Comparison of ENCODE assay signal across 30 cellular contexts in the genomic region with DNA sequence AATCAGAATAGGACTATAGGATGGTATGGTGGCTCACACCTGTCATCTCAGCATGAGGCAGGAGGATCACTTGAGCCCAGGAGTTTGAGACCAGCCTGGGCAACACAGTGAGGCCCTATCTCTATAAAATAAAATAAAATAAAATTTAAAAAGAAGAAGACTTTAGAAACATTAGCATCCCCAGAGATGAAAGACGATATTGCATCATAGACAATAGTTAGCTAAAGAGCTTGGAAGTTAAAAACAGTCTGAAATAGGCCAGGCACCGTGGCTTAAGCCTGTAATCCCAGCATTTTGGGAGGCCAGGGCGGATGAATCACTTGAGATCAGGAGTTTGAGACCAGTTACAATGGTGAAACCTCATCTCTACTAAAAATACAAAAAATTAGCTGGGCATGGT.
"Had no signal": no experiment of that assay in that cellular context is flagged by ENCODE, and none has a peak within 500 bp of the region (broad histone marks: within the 10 kb centered on the region; RNA-seq: fewer than 3 reads in every experiment).

No MANE protein-coding gene starts in this region.

- H3K4me1 ChIP-seq: parathyroid adenoma, psoas muscle, suprapubic skin, testis, tibial artery, transverse colon, upper lobe of right lung, uterus had no signal

- H3K36me3 ChIP-seq: neutrophil, suprapubic skin, tibial artery, transverse colon, upper lobe of right lung, uterus had no signal

- H3K27ac Mint-ChIP-seq: naive B cell; naive thymus-derived CD8-positive, alpha-beta T cell; natural killer cell treated with Interleukin-12 subunit alpha and Interleukin-12 subunit beta and Interleukin-15 and Interleukin-18, amount 100 ng/mL, for 72 hours; nephron progenitor cell; progenitor cell of endocrine pancreas; stimulated activated effector memory CD8-positive, alpha-beta T cell treated with anti-CD3 and anti-CD28 coated beads, Interleukin-12 subunit alpha, Interleukin-12 subunit beta, amount 100 ng/mL, for 72 hours; stimulated activated naive B cell treated with anti-CD40 and anti-IgM and Interleukin-4, amounts not matched to agents 10 μg/mL and 1 μg/mL and 100 μg/mL, for 72 hours; type B pancreatic cell had no signal

- H3K79me2 ChIP-seq: parathyroid adenoma had no signal

- H3K9me3 Mint-ChIP-seq: naive B cell; naive thymus-derived CD8-positive, alpha-beta T cell; natural killer cell treated with Interleukin-12 subunit alpha and Interleukin-12 subunit beta and Interleukin-15 and Interleukin-18, amount 100 ng/mL, for 72 hours; nephron progenitor cell; neural crest cell; stimulated activated effector memory CD8-positive, alpha-beta T cell treated with anti-CD3 and anti-CD28 coated beads, Interleukin-12 subunit alpha, Interleukin-12 subunit beta, amount 100 ng/mL, for 72 hours; stimulated activated naive B cell treated with anti-CD40 and anti-IgM and Interleukin-4, amounts not matched to agents 10 μg/mL and 1 μg/mL and 100 μg/mL, for 72 hours; stimulated activated naive CD8-positive, alpha-beta T cell treated with anti-CD3 and anti-CD28 coated beads, Interleukin-15, amount 100 ng/mL, for 72 hours; type B pancreatic cell had no signal

- DNase-seq: naive B cell; naive thymus-derived CD8-positive, alpha-beta T cell; nephron progenitor cell; nucleus accumbens; posterior cingulate gyrus; psoas muscle; right cardiac atrium; small intestine; stimulated activated CD4-positive, alpha-beta T cell treated with anti-CD3 and anti-CD28 coated beads, Interleukin-15, amount 100 ng/mL, for 24 hours; stimulated activated CD4-positive, alpha-beta T cell treated with anti-CD3 and anti-CD28 coated beads, Interleukin-2, amount 100 ng/mL, for 24 hours; stimulated activated CD4-positive, alpha-beta T cell treated with anti-CD3 and anti-CD28 coated beads, Interleukin-2, amount 100 ng/mL, for 48 hours; stimulated activated CD4-positive, alpha-beta T cell treated with anti-CD3 and anti-CD28 coated beads, Interleukin-4, amount 100 ng/mL, for 24 hours; stimulated activated naive B cell treated with anti-CD40 and anti-IgM and Interleukin-4, amounts not matched to agents 10 μg/mL and 1 μg/mL and 100 μg/mL, for 72 hours; stimulated activated naive CD8-positive, alpha-beta T cell treated with anti-CD3 and anti-CD28 coated beads, Interleukin-15, amount 100 ng/mL, for 72 hours; stimulated activated naive CD8-positive, alpha-beta T cell treated with anti-CD3 and anti-CD28 coated beads, Interleukin-15, Interleukin-2, amounts not matched to agents 100 U/mL and 50 U/mL, for 24 hours; substantia nigra; testis; tibial artery; transverse colon; upper lobe of right lung; uterus had no signal

- H3K9ac ChIP-seq: parathyroid adenoma had no signal

- H3K27ac ChIP-seq: neutrophil, parathyroid adenoma, psoas muscle, suprapubic skin, testis, tibial artery, transverse colon, upper lobe of right lung, uterus had no signal

- FAIRE-seq: small intestine had no signal

- H3K4me3 ChIP-seq: psoas muscle, suprapubic skin, testis, tibial artery, transverse colon, upper lobe of right lung, uterus had no signal

- H3K9me3 ChIP-seq: neutrophil, psoas muscle, suprapubic skin, testis, tibial artery, transverse colon, upper lobe of right lung, uterus had no signal

- ATAC-seq: naive thymus-derived CD8-positive, alpha-beta T cell; natural killer cell treated with Interleukin-12 subunit alpha and Interleukin-12 subunit beta and Interleukin-15 and Interleukin-18, amount 100 ng/mL, for 72 hours; psoas muscle; right cardiac atrium; sciatic nerve; stimulated activated naive B cell treated with anti-CD40 and anti-IgM and Interleukin-4, amounts not matched to agents 10 μg/mL and 1 μg/mL and 100 μg/mL, for 72 hours; stimulated activated naive CD8-positive, alpha-beta T cell treated with anti-CD3 and anti-CD28 coated beads, Interleukin-15, amount 100 ng/mL, for 72 hours; stimulated activated naive CD8-positive, alpha-beta T cell treated with anti-CD3 and anti-CD28 coated beads, Interleukin-15, Interleukin-2, amounts not matched to agents 100 U/mL and 50 U/mL, for 24 hours had no signal

- H3K36me3 Mint-ChIP-seq: naive B cell; naive thymus-derived CD8-positive, alpha-beta T cell; natural killer cell treated with Interleukin-12 subunit alpha and Interleukin-12 subunit beta and Interleukin-15 and Interleukin-18, amount 100 ng/mL, for 72 hours; stimulated activated effector memory CD8-positive, alpha-beta T cell treated with anti-CD3 and anti-CD28 coated beads, Interleukin-12 subunit alpha, Interleukin-12 subunit beta, amount 100 ng/mL, for 72 hours; stimulated activated naive B cell treated with anti-CD40 and anti-IgM and Interleukin-4, amounts not matched to agents 10 μg/mL and 1 μg/mL and 100 μg/mL, for 72 hours; type B pancreatic cell had no signal

- H3K4me1 Mint-ChIP-seq: naive thymus-derived CD8-positive, alpha-beta T cell; nephron progenitor cell; neural crest cell; stimulated activated effector memory CD8-positive, alpha-beta T cell treated with anti-CD3 and anti-CD28 coated beads, Interleukin-12 subunit alpha, Interleukin-12 subunit beta, amount 100 ng/mL, for 72 hours; stimulated activated naive CD8-positive, alpha-beta T cell treated with anti-CD3 and anti-CD28 coated beads, Interleukin-15, amount 100 ng/mL, for 72 hours had no signal

- H3K27me3 ChIP-seq: neutrophil, suprapubic skin, testis, tibial artery, transverse colon, upper lobe of right lung, uterus had no signal

- H3K4me3 Mint-ChIP-seq: naive B cell; naive thymus-derived CD8-positive, alpha-beta T cell; natural killer cell treated with Interleukin-12 subunit alpha and Interleukin-12 subunit beta and Interleukin-15 and Interleukin-18, amount 100 ng/mL, for 72 hours; nephron progenitor cell; neural crest cell; stimulated activated effector memory CD8-positive, alpha-beta T cell treated with anti-CD3 and anti-CD28 coated beads, Interleukin-12 subunit alpha, Interleukin-12 subunit beta, amount 100 ng/mL, for 72 hours; stimulated activated naive B cell treated with anti-CD40 and anti-IgM and Interleukin-4, amounts not matched to agents 10 μg/mL and 1 μg/mL and 100 μg/mL, for 72 hours; stimulated activated naive CD8-positive, alpha-beta T cell treated with anti-CD3 and anti-CD28 coated beads, Interleukin-15, amount 100 ng/mL, for 72 hours; type B pancreatic cell had no signal

- H2AFZ ChIP-seq: parathyroid adenoma had no signal
